In the genomic region with DNA sequence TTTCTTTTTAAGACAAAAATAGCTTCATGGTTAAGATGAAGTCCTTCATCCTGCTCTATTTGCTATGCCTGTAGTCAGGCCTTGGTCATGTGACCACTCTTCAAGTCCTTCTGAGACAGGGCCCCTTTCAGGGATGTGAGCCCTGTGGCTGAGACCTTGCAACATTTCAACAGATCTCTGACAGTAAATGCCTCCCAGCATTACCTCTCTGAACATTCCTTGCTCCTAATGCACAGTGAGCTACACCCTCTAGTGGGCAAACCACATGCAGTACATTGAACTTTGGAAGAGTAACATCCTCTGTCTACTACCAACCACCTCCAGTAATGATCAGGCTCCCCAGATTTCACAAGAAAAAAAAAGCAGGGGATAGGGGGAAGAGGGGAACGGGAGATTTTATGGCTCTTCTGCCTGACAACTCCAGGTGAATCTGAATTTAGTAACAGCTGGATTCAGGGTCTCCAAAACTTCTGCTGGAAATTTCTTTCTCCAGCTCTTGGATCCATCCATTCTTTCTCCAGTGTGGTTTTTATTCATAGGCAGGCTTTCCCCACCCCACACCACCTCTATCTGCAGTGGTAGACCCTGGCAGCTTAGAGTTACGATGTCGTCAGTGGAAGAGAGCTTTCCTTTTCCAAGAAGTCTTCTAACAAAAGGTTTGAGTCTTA, we compare ENCODE assay signal across 8 cellular contexts. TPM values are rescaled to one million over a fixed set of nuclear protein-coding genes. Genes with fewer than 3 reads are reported as not detected.
DNase-seq lines count a peak whose midpoint lies in the region; ATAC-seq and TF ChIP-seq lines count a peak whose summit lies in the region.

No MANE protein-coding gene starts in this region.

- POLR2A ChIA-PET in activated CD4-positive, alpha-beta memory T cell treated with anti-CD3 and anti-CD28 coated beads, Interleukin-2, amount 10 ng/mL, durations not matched to agents 7 days and 5 days (lab: Charles Lee), result no interaction called here

- H3K4me3 Mint-ChIP-seq in Calu3 (ENCODE audit: low read depth, unreplicated experiment), result no peak overlapping the region
- no peak overlapping the region for H3K4me3 Mint-ChIP-seq in activated CD4-positive, alpha-beta memory T cell treated with anti-CD3 and anti-CD28 coated beads, Interleukin-2, amount 10 ng/mL, durations not matched to agents 7 days and 5 days

- peaks cover 0 to 28% (median 5%) of the 10 kb centered on the region in 12 donors for H3K4me1 ChIP-seq in heart left ventricle

- intact Hi-C loops in Calu3 (cut with micrococcal nuclease; ENCODE audit: unreplicated experiment) (loop anchor here (1.0 kb wide), 4 partner anchors 61 to 426 kb away; no protein-coding TSS in a partner anchor), heart left ventricle (cut with DNase I) (loop anchor here in 8 of 10 donors (5.0 to 10.0 kb wide), 6 partner anchors 83 to 420 kb away; no protein-coding TSS in a partner anchor), posterior vena cava (cut with DNase I) (no loop called here)

- peak overlapping the region in 2 of 12 donors; percentile 38 to 59 for H3K27ac ChIP-seq in heart left ventricle

- no peaks in the 10 kb centered on the region for H3K27me3 ChIP-seq in heart left ventricle

- no peaks in the 10 kb centered on the region for H3K27me3 Mint-ChIP-seq in Calu3 (ENCODE audit: unreplicated experiment)
- no peaks in the 10 kb centered on the region for H3K27me3 Mint-ChIP-seq in activated CD4-positive, alpha-beta memory T cell treated with anti-CD3 and anti-CD28 coated beads, Interleukin-2, amount 10 ng/mL, durations not matched to agents 7 days and 5 days

- H3K36me3 ChIP-seq in heart left ventricle, result peaks cover 0 to 11% (median 0%) of the 10 kb centered on the region in 9 donors

- peak; percentile 73 for ATAC-seq in GM18873 (IDR thresholded peaks at IDR 0.05; ENCODE audit: low FRiP score, unreplicated experiment)
- ATAC-seq in HG03095 (IDR thresholded peaks at IDR 0.05; ENCODE audit: unreplicated experiment), result peak; percentile 91
- ATAC-seq in heart left ventricle, result peak in 3 of 4 donors; percentile 49 to 82 (median 78)

- no peak overlapping the region for H3K27ac Mint-ChIP-seq in Calu3 (ENCODE audit: unreplicated experiment)
- no peak overlapping the region for H3K27ac Mint-ChIP-seq in activated CD4-positive, alpha-beta memory T cell treated with anti-CD3 and anti-CD28 coated beads, Interleukin-2, amount 10 ng/mL, durations not matched to agents 7 days and 5 days

- TF ChIP-seq CTCF in Calu3 (IDR thresholded peaks at IDR 0.05; ENCODE audit: unreplicated experiment) (peak; percentile 71), heart left ventricle (IDR thresholded peaks at IDR 0.05) (peak; percentile 40 to 70 (median 58))

- CTCF ChIA-PET in Calu3 (lab: Charles Lee), result interaction anchor here (0.6 to 1.7 kb wide), 6 partner anchors 8 to 402 kb away, joined by 3 to 16 read pairs (median 4); no protein-coding TSS in a partner anchor
- CTCF ChIA-PET in activated CD4-positive, alpha-beta memory T cell treated with anti-CD3 and anti-CD28 coated beads, Interleukin-2, amount 10 ng/mL, durations not matched to agents 7 days and 5 days (lab: Charles Lee), result interaction anchor here (1.0 to 1.6 kb wide), 7 partner anchors 9 to 199 kb away, joined by 3 to 8 read pairs (median 4); a partner anchor contains a TSS

- peaks cover 0 to 7% (median 0%) of the 10 kb centered on the region in 12 donors for H3K9me3 ChIP-seq in heart left ventricle

- H3K36me3 Mint-ChIP-seq in Calu3 (ENCODE audit: insufficient read depth, unreplicated experiment), result no peaks in the 10 kb centered on the region
- peaks cover 16% of the 10 kb centered on the region for H3K36me3 Mint-ChIP-seq in activated CD4-positive, alpha-beta memory T cell treated with anti-CD3 and anti-CD28 coated beads, Interleukin-2, amount 10 ng/mL, durations not matched to agents 7 days and 5 days (ENCODE audit: low read depth)

- peaks cover 18% of the 10 kb centered on the region for H3K4me1 Mint-ChIP-seq in Calu3 (ENCODE audit: low read depth, unreplicated experiment)
- H3K4me1 Mint-ChIP-seq in activated CD4-positive, alpha-beta memory T cell treated with anti-CD3 and anti-CD28 coated beads, Interleukin-2, amount 10 ng/mL, durations not matched to agents 7 days and 5 days, result peaks cover 7% of the 10 kb centered on the region

- peaks cover 3% of the 10 kb centered on the region for H3K9me3 Mint-ChIP-seq in Calu3 (ENCODE audit: low read depth, unreplicated experiment)
- H3K9me3 Mint-ChIP-seq in activated CD4-positive, alpha-beta memory T cell treated with anti-CD3 and anti-CD28 coated beads, Interleukin-2, amount 10 ng/mL, durations not matched to agents 7 days and 5 days, result peaks cover 11% of the 10 kb centered on the region

- peak; percentile 64 for DNase-seq in Calu3
- DNase-seq in NCI-H345 (lab: John Stamatoyannopoulos, UW), result peak; percentile 54
- DNase-seq in activated CD4-positive, alpha-beta memory T cell treated with anti-CD3 and anti-CD28 coated beads, Interleukin-2, amount 10 ng/mL, durations not matched to agents 7 days and 5 days, result peak; percentile 20
- DNase-seq in heart left ventricle, result peak in 2 of 5 donors; percentile 22 to 26
- peak; percentile 46 for DNase-seq in skeletal muscle cell (ENCODE audit: low read depth)
- no peak for DNase-seq in posterior vena cava (ENCODE audit: low spot score)

- no peak for TF ChIP-seq POLR2A in heart left ventricle (IDR thresholded peaks at IDR 0.05)

- H3K4me3 ChIP-seq in heart left ventricle (no peak overlapping the region), skeletal muscle cell (ENCODE audit: low read depth, low read length) (no peak overlapping the region)

- BruUV-seq in Calu3 (replicated peaks; lab: Mats Ljungman, UMichigan), result no TSS peak

- WGBS in heart left ventricle, 4 donors, result 76 to 83% (median 79%) methylated on average over 3 of the region's 3 CpGs

RNA-seq across cellular contexts. Expression of a gene that starts 8.9 kb away (rescaled TPM):
- total RNA-seq in Calu3 (2022), result 53.1 and 59.2 TPM in 2 replicates
- 10 to 100 TPM; 45.4 to 47.9 TPM for total RNA-seq in activated CD4-positive, alpha-beta memory T cell treated with anti-CD3 and anti-CD28 coated beads, Interleukin-2, amount 10 ng/mL, durations not matched to agents 7 days and 5 days
- 10 to 100 TPM; 29.1 to 56.0 (median 48.2) TPM for total RNA-seq in heart left ventricle
- polyA plus RNA-seq in heart left ventricle, result 10 to 100 TPM; 11.7 to 15.1 TPM
- 10 to 100 TPM; 39.4 to 39.6 TPM for total RNA-seq in posterior vena cava

RNA-seq across cellular contexts. Expression of a gene that starts 39.5 kb away (rescaled TPM):
- total RNA-seq in Calu3 (2022) (not detected in 2 replicates), heart left ventricle (under 1 TPM in 1 of 9 donors, not detected in 8; 0.77 TPM), posterior vena cava (not detected)
- total RNA-seq in activated CD4-positive, alpha-beta memory T cell treated with anti-CD3 and anti-CD28 coated beads, Interleukin-2, amount 10 ng/mL, durations not matched to agents 7 days and 5 days, result not detected
- polyA plus RNA-seq in heart left ventricle, result not detected

Comparison
In these comparisons a context has a peak if more than half of its experiments do, and no peak if none do; other contexts are left out.
1. intact Hi-C loops: an anchor here in Calu3 (1.0 kb wide) and heart left ventricle (5.0 to 10.0 kb wide); none called in posterior vena cava.